In the genomic region with DNA sequence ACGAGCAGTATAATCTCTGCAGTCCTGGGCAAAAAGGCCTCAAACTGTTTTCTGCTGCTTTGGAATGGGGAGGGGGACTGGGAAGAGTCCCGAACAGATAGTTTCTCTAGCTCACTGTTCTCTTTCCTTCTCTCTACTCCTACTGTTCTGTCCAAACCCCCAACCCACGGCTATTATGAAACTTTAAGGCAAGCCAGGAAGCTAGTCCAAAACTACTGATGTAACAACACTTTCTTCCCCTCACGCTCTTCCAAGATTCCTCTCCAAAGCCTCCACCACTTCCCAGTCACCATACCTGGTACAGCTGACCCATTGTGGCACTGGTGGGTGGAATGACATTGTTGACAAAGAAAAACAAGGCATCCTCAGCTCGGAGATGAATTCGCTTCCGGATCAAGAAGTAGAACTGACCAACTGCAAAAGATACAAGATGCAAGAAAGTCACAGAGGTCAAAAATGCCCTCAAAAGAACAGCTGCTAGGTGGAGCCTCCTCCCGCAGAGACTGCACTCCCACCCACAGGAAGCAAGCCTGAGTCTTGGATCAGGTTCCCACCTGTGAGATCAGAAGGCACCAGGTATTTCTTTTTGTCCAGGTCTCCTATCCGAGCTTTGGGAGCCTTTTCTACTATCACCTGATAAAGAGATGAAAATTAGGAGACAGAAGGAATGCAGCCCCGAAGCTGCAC, we compare ENCODE assay signal across 8 cellular contexts. TPM values are rescaled to one million over a fixed set of nuclear protein-coding genes. Genes with fewer than 3 reads are reported as not detected.
A peak's percentile ranks its signal among the peaks of the same experiment; 100 is the strongest.
DNase-seq lines count a peak whose midpoint lies in the region; ATAC-seq, FAIRE-seq and TF ChIP-seq lines count a peak whose summit lies in the region.

No MANE protein-coding gene starts in this region.

- H3K4me3 Mint-ChIP-seq in Caco-2 (ENCODE audit: unreplicated experiment), result peak overlapping the region; percentile 94

- WGBS in pancreas, 2 donors, result 13 to 16% methylated on average over 10 of the region's 10 CpGs

- H3K27me3 ChIP-seq in Caco-2 (replicated peaks; ENCODE audit: control insufficient read depth, insufficient read depth, low read length) (no peaks in the 10 kb centered on the region), OCI-LY3 (ENCODE audit: low read depth, low read length) (no peaks in the 10 kb centered on the region), pancreas (no peaks in the 10 kb centered on the region)

- H3K27ac ChIP-seq in OCI-LY3 (ENCODE audit: low read length) (peak overlapping the region; percentile 86), pancreas (peak overlapping the region; percentile 94 to 99 (median 96))

- peaks cover 47% of the 10 kb centered on the region for H3K79me2 ChIP-seq in OCI-LY3 (ENCODE audit: low read length)

- POLR2A ChIA-PET in Caco-2 (lab: Charles Lee), result interaction anchor here (1.0 kb wide), 1 partner anchor 15 kb away, joined by 3 read pairs; no protein-coding TSS in a partner anchor

- intact Hi-C loops in Caco-2 (cut with micrococcal nuclease; ENCODE audit: unreplicated experiment), result no loop called here
- intact Hi-C loops in pancreas (cut with DNase I), result no loop called here

- H3K4me3 ChIP-seq in Caco-2 (ENCODE audit: low read depth, low read length) (peak overlapping the region; percentile 84), OCI-LY3 (ENCODE audit: low read length) (peak overlapping the region; percentile 94), epithelial cell of esophagus (ENCODE audit: low read length) (peak overlapping the region; percentile 96), pancreas (peak overlapping the region; percentile 64 to 82 (median 74))

- peak overlapping the region; percentile 96 for H3K4me2 ChIP-seq in OCI-LY3 (ENCODE audit: low read length)

- peaks cover 65% of the 10 kb centered on the region for H3K36me3 Mint-ChIP-seq in Caco-2 (ENCODE audit: insufficient read depth, unreplicated experiment)

- no peaks in the 10 kb centered on the region for H3K9me3 Mint-ChIP-seq in Caco-2 (ENCODE audit: unreplicated experiment)

- H3K4me1 ChIP-seq in Caco-2 (peaks cover 6% of the 10 kb centered on the region; the same call in 1 of the 2 replicates), OCI-LY3 (ENCODE audit: low read length) (peaks cover 31% of the 10 kb centered on the region), pancreas (peaks cover 14 to 19% (median 15%) of the 10 kb centered on the region in 3 donors)

- CTCF ChIA-PET in Caco-2 (lab: Charles Lee), result interaction anchor here (0.8 kb wide), 1 partner anchor 11 kb away, joined by 3 read pairs; the partner anchor contains the start of genes CTDNEP1 and ELP5

- no TSS peak for BruUV-seq in Caco-2 (replicated peaks; lab: Mats Ljungman, UMichigan)

- TF ChIP-seq CTCF in Caco-2 (IDR thresholded peaks at IDR 0.05; ENCODE audit: insufficient read depth in 1 of 2, low read depth in 1 of 2, low read length in 1 of 2, severe bottlenecking in 1 of 2, unreplicated experiment in 1 of 2), result no peak
- TF ChIP-seq CTCF in OCI-LY3 (IDR thresholded peaks at IDR 0.05; ENCODE audit: low read depth, low read length), result no peak
- TF ChIP-seq CTCF in epithelial cell of esophagus (IDR thresholded peaks at IDR 0.05; ENCODE audit: insufficient read depth, low read depth, low read length, missing control alignments), result no peak
- no peak for TF ChIP-seq CTCF in pancreas (IDR thresholded peaks at IDR 0.05)

- peak overlapping the region; percentile 96 for H3K27ac Mint-ChIP-seq in Caco-2 (ENCODE audit: unreplicated experiment)

- H3K27me3 Mint-ChIP-seq in Caco-2 (ENCODE audit: insufficient read depth, unreplicated experiment), result peaks cover 3% of the 10 kb centered on the region

- no peak for DNase-seq in Caco-2
- DNase-seq in epithelial cell of esophagus (ENCODE audit: low read depth), result no peak
- no peak for DNase-seq in pancreas
- DNase-seq in dedifferentiated amniotic fluid mesenchymal stem cell (ENCODE audit: extremely low spot score), result no peak

- H3K4me1 Mint-ChIP-seq in Caco-2 (ENCODE audit: low read depth, unreplicated experiment), result peaks cover 22% of the 10 kb centered on the region

- H3K9ac ChIP-seq in OCI-LY3 (ENCODE audit: low read length), result peak overlapping the region; percentile 89

- H2AFZ ChIP-seq in OCI-LY3 (ENCODE audit: low read depth, low read length), result no peak overlapping the region

- H3K9me3 ChIP-seq in Caco-2 (no peaks in the 10 kb centered on the region), OCI-LY3 (ENCODE audit: insufficient read depth, low read length) (no peaks in the 10 kb centered on the region), pancreas (no peaks in the 10 kb centered on the region)

- FAIRE-seq in pancreas (lab: Jason Lieb, UNC), result no peak

- H3K36me3 ChIP-seq in Caco-2 (ENCODE audit: control insufficient read depth, insufficient read depth, low read length), result no peaks in the 10 kb centered on the region; the same call in 1 of the 2 replicates
- H3K36me3 ChIP-seq in OCI-LY3 (replicated peaks; ENCODE audit: low read depth, low read length), result peaks cover 7% of the 10 kb centered on the region
- peaks cover 0 to 3% (median 0%) of the 10 kb centered on the region in 3 donors for H3K36me3 ChIP-seq in pancreas

- H4K20me1 ChIP-seq in OCI-LY3 (ENCODE audit: insufficient read depth, low read length), result peaks cover 5% of the 10 kb centered on the region

- no peak for ATAC-seq in pancreas
- ATAC-seq in HG02970 (IDR thresholded peaks at IDR 0.05; ENCODE audit: low FRiP score, unreplicated experiment), result no peak
- no peak for ATAC-seq in HG03571 (IDR thresholded peaks at IDR 0.05; ENCODE audit: unreplicated experiment)
- no peak for ATAC-seq in HG02981 (IDR thresholded peaks at IDR 0.05; ENCODE audit: unreplicated experiment)

RNA-seq across cellular contexts. Expression of gene GABARAP, which starts 1.1 kb away (rescaled TPM):
- total RNA-seq in Caco-2 (2022), result 129 and 140 TPM in 2 replicates
- 100 to 1,000 TPM; 231 to 346 (median 294) TPM for total RNA-seq in pancreas
- polyA plus RNA-seq in pancreas, result 100 to 1,000 TPM; 520 to 639 TPM

RNA-seq across cellular contexts. Expression of gene PHF23, which starts 1.9 kb away (rescaled TPM):
- total RNA-seq in Caco-2 (2022) (20.5 and 20.6 TPM in 2 replicates), pancreas (10 to 100 TPM in 4 of 6 donors, 1 to 10 TPM in 2; 7.0 to 19.8 (median 11.4) TPM)
- polyA plus RNA-seq in pancreas, result 10 to 100 TPM; 11.4 to 23.3 TPM

RNA-seq across cellular contexts. Expression of gene DVL2, which starts 6.9 kb away (rescaled TPM):
- total RNA-seq in Caco-2 (2022), result 38.3 and 41.3 TPM in 2 replicates
- 10 to 100 TPM in 5 of 6 donors, 1 to 10 TPM in 1; 9.6 to 26.9 (median 13.7) TPM for total RNA-seq in pancreas
- polyA plus RNA-seq in pancreas, result 10 to 100 TPM; 17.6 to 26.4 TPM

RNA-seq across cellular contexts. Expression of gene CTDNEP1, which starts 10.3 kb away (rescaled TPM):
- total RNA-seq in Caco-2 (2022) (68.6 and 71.1 TPM in 2 replicates), pancreas (10 to 100 TPM; 42.0 to 75.2 (median 53.8) TPM)
- polyA plus RNA-seq in pancreas, result 10 to 100 TPM; 47.4 to 67.9 TPM

RNA-seq across cellular contexts. Expression of gene ELP5, which starts 10.8 kb away (rescaled TPM):
- total RNA-seq in Caco-2 (2022) (43.2 and 43.3 TPM in 2 replicates), pancreas (10 to 100 TPM; 11.7 to 27.1 (median 19.5) TPM)
- polyA plus RNA-seq in pancreas, result 10 to 100 TPM; 14.1 to 41.1 TPM
